Comparison of ENCODE assay signal across 8 cellular contexts in the genomic region with DNA sequence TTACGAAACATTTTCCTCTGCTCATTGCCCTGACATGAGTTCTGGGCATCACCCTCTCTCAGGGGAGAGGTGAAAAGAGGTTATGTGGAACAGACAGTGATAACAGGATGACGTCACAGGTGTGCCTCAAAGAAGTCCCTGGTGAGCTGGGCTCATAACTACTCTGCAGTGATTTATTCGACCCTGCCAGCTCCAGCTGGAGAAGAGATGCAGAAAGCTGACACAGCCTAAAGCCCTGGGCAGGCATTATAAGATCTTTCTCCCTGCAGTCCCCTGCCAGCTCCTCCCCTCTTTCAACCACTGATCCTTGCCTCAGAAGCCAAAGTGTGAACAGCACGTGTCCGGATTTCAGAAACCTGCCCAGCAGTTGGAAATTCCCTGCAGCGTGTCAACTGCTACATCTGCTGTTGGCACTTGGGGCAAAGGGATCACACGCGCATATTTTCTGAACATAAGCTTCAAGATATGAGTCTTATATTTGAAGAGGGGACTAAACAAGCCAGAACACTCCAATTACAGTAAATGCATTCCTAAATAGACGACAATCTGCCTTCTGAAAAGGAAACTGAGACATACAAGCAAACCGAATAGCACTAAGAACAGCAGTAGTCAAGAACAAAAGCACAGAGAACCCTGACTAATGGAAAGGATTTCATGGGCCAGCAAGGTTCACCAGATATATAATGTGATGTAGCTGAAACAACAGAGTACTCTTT.
DNase-seq lines count a peak whose midpoint lies in the region; ATAC-seq and TF ChIP-seq lines count a peak whose summit lies in the region.

No MANE protein-coding gene starts in this region.

- 32% methylated on average over 10 of the region's 10 CpGs for WGBS in right cardiac atrium

- no peaks in the 10 kb centered on the region for H3K4me1 ChIP-seq in right cardiac atrium (ENCODE audit: control insufficient read depth, insufficient read depth, low read length)

- no peaks in the 10 kb centered on the region for H3K9me3 ChIP-seq in right cardiac atrium (ENCODE audit: control insufficient read depth, low read length)

- intact Hi-C loops in right cardiac atrium (cut with DNase I): no loop called here

- DNase-seq in AG10803 (ENCODE audit: low read depth) (peak; percentile 85), right cardiac atrium (peak; percentile 85 to 90 (median 87)), putamen (ENCODE audit: low spot score) (no peak), ureter (ENCODE audit: low spot score) (no peak)
- DNase-seq in activated T-helper 9 cell treated with anti-CD3 and anti-CD28 coated beads, Interleukin-2, amount 50 U/mL, for 16 hours (ENCODE audit: low read depth): peak; percentile 51
- peak; percentile 37 for DNase-seq in stimulated activated CD8-positive, alpha-beta memory T cell treated with anti-CD3 and anti-CD28 coated beads, Interleukin-12 subunit alpha, Interleukin-12 subunit beta, amount 100 ng/mL, for 1 hour (ENCODE audit: low read depth)

- H3K27me3 ChIP-seq in right cardiac atrium (ENCODE audit: control insufficient read depth, insufficient read depth): no peaks in the 10 kb centered on the region

- H3K4me3 ChIP-seq in AG10803 (ENCODE audit: low read length): no peak overlapping the region
- H3K4me3 ChIP-seq in right cardiac atrium (ENCODE audit: low read length): no peak overlapping the region

- peak; percentile 26 for TF ChIP-seq CTCF in AG10803 (conservative IDR thresholded peaks at IDR 0.05; ENCODE audit: low read length)

- H3K27ac ChIP-seq in right cardiac atrium (ENCODE audit: low read length): peak overlapping the region; percentile 8

- ATAC-seq in HG02938 (IDR thresholded peaks at IDR 0.05; ENCODE audit: unreplicated experiment): peak; percentile 49
- ATAC-seq in right cardiac atrium: peak; percentile 97
- no peak for ATAC-seq in GM21367 (IDR thresholded peaks at IDR 0.05; ENCODE audit: unreplicated experiment)

Comparison
In these comparisons a context has a peak if more than half of its experiments do, and no peak if none do; other contexts are left out.
1. DNase-seq: peak in AG10803 (single experiment), activated T-helper 9 cell treated with anti-CD3 and anti-CD28 coated beads, Interleukin-2, amount 50 U/mL, for 16 hours (single experiment), right cardiac atrium (3 of 3) and stimulated activated CD8-positive, alpha-beta memory T cell treated with anti-CD3 and anti-CD28 coated beads, Interleukin-12 subunit alpha, Interleukin-12 subunit beta, amount 100 ng/mL, for 1 hour (single experiment); none in putamen (single experiment) and ureter (single experiment).